Comparison of ENCODE assay signal across 16 cellular contexts in genomic region chr17:63438092-63439051, GRCh38. TPM values are rescaled to one million over a fixed set of nuclear protein-coding genes. Genes with fewer than 3 reads are reported as not detected.
DNase-seq lines count a peak whose midpoint lies in the region; ATAC-seq and TF ChIP-seq lines count a peak whose summit lies in the region.
"Had no signal": no experiment of that assay in that cellular context is flagged by ENCODE, and none has a peak within 500 bp of the region (broad histone marks: within the 10 kb centered on the region; RNA-seq: fewer than 3 reads in every experiment).

No MANE protein-coding gene starts in this region.

- no peaks in the 10 kb centered on the region for H3K36me3 ChIP-seq in upper lobe of right lung
- H3K36me3 ChIP-seq: ascending aorta had no signal

- no peaks in the 10 kb centered on the region for H3K9me3 Mint-ChIP-seq in activated T-cell treated with anti-CD3 and anti-CD28 coated beads, Interleukin-2, amount 50 U/mL, for 4 hours
- H3K9me3 Mint-ChIP-seq in activated T-helper 17 cell treated with anti-CD3 and anti-CD28 coated beads, Interleukin-2, amount 50 U/mL, for 72 hours: no peaks in the 10 kb centered on the region

- no peak for TF ChIP-seq CTCF in upper lobe of right lung (IDR thresholded peaks at IDR 0.05)

- H3K36me3 Mint-ChIP-seq in activated T-cell treated with anti-CD3 and anti-CD28 coated beads, Interleukin-2, amount 50 U/mL, for 4 hours (ENCODE audit: insufficient read depth): no peaks in the 10 kb centered on the region
- H3K36me3 Mint-ChIP-seq in activated T-helper 17 cell treated with anti-CD3 and anti-CD28 coated beads, Interleukin-2, amount 50 U/mL, for 72 hours (ENCODE audit: low read depth): no peaks in the 10 kb centered on the region

- peak overlapping the region; percentile 31 for H3K4me3 Mint-ChIP-seq in activated T-cell treated with anti-CD3 and anti-CD28 coated beads, Interleukin-2, amount 50 U/mL, for 4 hours
- H3K4me3 Mint-ChIP-seq in activated T-helper 17 cell treated with anti-CD3 and anti-CD28 coated beads, Interleukin-2, amount 50 U/mL, for 72 hours: peak overlapping the region; percentile 84

- H3K9me3 ChIP-seq in upper lobe of right lung: no peaks in the 10 kb centered on the region
- H3K9me3 ChIP-seq: ascending aorta, psoas muscle had no signal

- DNase-seq in activated T-cell treated with anti-CD3 and anti-CD28 coated beads, Interleukin-2, amount 50 U/mL, for 4 hours: no peak
- no peak for DNase-seq in activated T-cell treated with anti-CD3 and anti-CD28 coated beads, Interleukin-2, amount 50 U/mL, for 48 hours
- peak; percentile 70 for DNase-seq in islet precursor cell
- no peak for DNase-seq in upper lobe of right lung
- no peak for DNase-seq in HuH-7.5 (ENCODE audit: low spot score)
- DNase-seq in GF-D8 (lab: John Stamatoyannopoulos, UW): no peak
- DNase-seq in NCI-H1105 (lab: John Stamatoyannopoulos, UW): no peak
- DNase-seq: activated CD4-positive, alpha-beta T cell treated with anti-CD3 and anti-CD28 coated beads for 4 hours; effector CD4-positive, alpha-beta T cell; left ventricle myocardium superior; NCI-H2029 treated with DMSO at 0.1 percent for 48 hours; NCI-H774; psoas muscle; RPMI8226 had no signal

- H3K27ac Mint-ChIP-seq in activated T-helper 17 cell treated with anti-CD3 and anti-CD28 coated beads, Interleukin-2, amount 50 U/mL, for 72 hours: no peak overlapping the region

- no peaks in the 10 kb centered on the region for H3K27me3 Mint-ChIP-seq in activated T-cell treated with anti-CD3 and anti-CD28 coated beads, Interleukin-2, amount 50 U/mL, for 4 hours (ENCODE audit: low read depth)
- H3K27me3 Mint-ChIP-seq in activated T-helper 17 cell treated with anti-CD3 and anti-CD28 coated beads, Interleukin-2, amount 50 U/mL, for 72 hours: no peaks in the 10 kb centered on the region

- no peak for ATAC-seq in activated T-cell treated with anti-CD3 and anti-CD28 coated beads, Interleukin-2, amount 50 U/mL, for 4 hours
- ATAC-seq in activated T-helper 17 cell treated with anti-CD3 and anti-CD28 coated beads, Interleukin-2, amount 50 U/mL, for 72 hours (replicated peaks): no peak
- no peak for ATAC-seq in upper lobe of right lung
- ATAC-seq: left ventricle myocardium superior, psoas muscle had no signal

- peaks cover 54% of the 10 kb centered on the region for H3K4me1 ChIP-seq in upper lobe of right lung

- H3K27me3 ChIP-seq in upper lobe of right lung: no peaks in the 10 kb centered on the region
- H3K27me3 ChIP-seq: ascending aorta had no signal

- no peak overlapping the region for H3K4me3 ChIP-seq in upper lobe of right lung
- H3K4me3 ChIP-seq: psoas muscle had no signal

- intact Hi-C loops in upper lobe of right lung (cut with DNase I): no loop called here

- peak overlapping the region; percentile 63 for H3K27ac ChIP-seq in upper lobe of right lung
- H3K27ac ChIP-seq: ascending aorta had no signal

- H3K4me1 Mint-ChIP-seq in activated T-cell treated with anti-CD3 and anti-CD28 coated beads, Interleukin-2, amount 50 U/mL, for 4 hours (ENCODE audit: low read depth): peaks cover 45% of the 10 kb centered on the region
- peaks cover 31% of the 10 kb centered on the region for H3K4me1 Mint-ChIP-seq in activated T-helper 17 cell treated with anti-CD3 and anti-CD28 coated beads, Interleukin-2, amount 50 U/mL, for 72 hours

RNA-seq across cellular contexts. Expression of gene CYB561, which starts 7.7 kb away (rescaled TPM):
- 1 to 10 TPM; 6.4 to 9.9 (median 8.8) TPM for total RNA-seq in activated T-cell treated with anti-CD3 and anti-CD28 coated beads, Interleukin-2, amount 50 U/mL, for 4 hours
- total RNA-seq in activated T-helper 17 cell treated with anti-CD3 and anti-CD28 coated beads, Interleukin-2, amount 50 U/mL, for 72 hours: 10 to 100 TPM in 1 of 2 donors, 1 to 10 TPM in 1; 6.7 to 10.8 TPM
- total RNA-seq in upper lobe of right lung: 55.5 TPM

RNA-seq across cellular contexts. Expression of gene ACE, which starts 38.5 kb away (rescaled TPM):
- under 1 TPM; 0.10 to 0.32 (median 0.24) TPM for total RNA-seq in activated T-cell treated with anti-CD3 and anti-CD28 coated beads, Interleukin-2, amount 50 U/mL, for 4 hours
- total RNA-seq in activated T-helper 17 cell treated with anti-CD3 and anti-CD28 coated beads, Interleukin-2, amount 50 U/mL, for 72 hours: 1 to 10 TPM in 1 of 2 donors, under 1 TPM in 1; 0.61 to 1.4 TPM
- total RNA-seq in upper lobe of right lung: 64.1 TPM

Comparison
In these comparisons a context has a peak if more than half of its experiments do, and no peak if none do; other contexts are left out.
1. RNA of gene ACE, which starts 38.5 kb away (total RNA-seq): 64.1 TPM in upper lobe of right lung (single experiment); 0.61 to 1.4 TPM in activated T-helper 17 cell treated with anti-CD3 and anti-CD28 coated beads, Interleukin-2, amount 50 U/mL, for 72 hours and 0.10 to 0.32 TPM in activated T-cell treated with anti-CD3 and anti-CD28 coated beads, Interleukin-2, amount 50 U/mL, for 4 hours; every median in the first group is over 10 times any median in the second.